Comparison of ENCODE assay signal across 8 cellular contexts in genomic region chr4:26320453-26321325, GRCh38. TPM values are rescaled to one million over a fixed set of nuclear protein-coding genes. Genes with fewer than 3 reads are reported as not detected.
A peak's percentile ranks its signal among the peaks of the same experiment; 100 is the strongest.
DNase-seq lines count a peak whose midpoint lies in the region; ATAC-seq and TF ChIP-seq lines count a peak whose summit lies in the region.

Gene RBPJ (plus strand): TSS chr4:26321014. CDS start chr4:26321029, 15 bp downstream.

- peaks cover 16% of the 10 kb centered on the region for H3K36me3 Mint-ChIP-seq in activated T-cell treated with anti-CD3 and anti-CD28 coated beads, Interleukin-2, amount 50 U/mL, for 4 hours (ENCODE audit: insufficient read depth)

- peak; percentile 21 for ATAC-seq in GM21526 (IDR thresholded peaks at IDR 0.05; ENCODE audit: low FRiP score, unreplicated experiment)
- ATAC-seq in activated T-cell treated with anti-CD3 and anti-CD28 coated beads, Interleukin-2, amount 50 U/mL, for 4 hours: peak; percentile 12 to 20

- TF ChIP-seq POLR2A in Peyer's patch (IDR thresholded peaks at IDR 0.05): peak in 1 of 2 donors; percentile 80

- H3K27me3 ChIP-seq in Peyer's patch (no peaks in the 10 kb centered on the region), esophagus (ENCODE audit: control insufficient read depth in 1 of 2, insufficient read depth in 2 of 2, low read length in 2 of 2) (no peaks in the 10 kb centered on the region), mucosa of stomach (ENCODE audit: control insufficient read depth, insufficient read depth, low read length) (no peaks in the 10 kb centered on the region)

- peak within 1 kb of the TSS; percentile 95 for H3K9ac ChIP-seq in mucosa of stomach (ENCODE audit: low read length)

- DNase-seq in COR-L47 (lab: John Stamatoyannopoulos, UW) (peak; percentile 98), Peyer's patch (peak; percentile 83 to 94 (median 93))
- DNase-seq in activated T-cell treated with anti-CD3 and anti-CD28 coated beads, Interleukin-2, amount 50 U/mL, for 4 hours: peak; percentile 78
- peak; percentile 90 for DNase-seq in stimulated activated CD8-positive, alpha-beta memory T cell treated with anti-CD3 and anti-CD28 coated beads, Interleukin-4, amount 100 ng/mL, for 48 hours

- peaks cover 38% of the 10 kb centered on the region for H3K4me1 Mint-ChIP-seq in activated T-cell treated with anti-CD3 and anti-CD28 coated beads, Interleukin-2, amount 50 U/mL, for 4 hours (ENCODE audit: low read depth)

- peaks cover 14% of the 10 kb centered on the region for H3K9me3 Mint-ChIP-seq in activated T-cell treated with anti-CD3 and anti-CD28 coated beads, Interleukin-2, amount 50 U/mL, for 4 hours

- peak within 1 kb of the TSS; percentile 83 to 93 (median 88) for H3K4me3 ChIP-seq in Peyer's patch
- peak within 1 kb of the TSS; percentile 71 to 93 for H3K4me3 ChIP-seq in esophagus (ENCODE audit: low read depth in 1 of 2, low read length in 2 of 2)
- H3K4me3 ChIP-seq in mucosa of stomach (ENCODE audit: low read length): peak within 1 kb of the TSS; percentile 99

- TF ChIP-seq CTCF in Peyer's patch (IDR thresholded peaks at IDR 0.05): peak in 1 of 6 experiments; percentile 3

- peak within 1 kb of the TSS; percentile 98 for H3K4me3 Mint-ChIP-seq in activated T-cell treated with anti-CD3 and anti-CD28 coated beads, Interleukin-2, amount 50 U/mL, for 4 hours

- H3K4me1 ChIP-seq in Peyer's patch: peaks cover 0 to 21% (median 3%) of the 10 kb centered on the region in 4 donors
- peaks cover 0 to 3% of the 10 kb centered on the region in 2 donors for H3K4me1 ChIP-seq in esophagus (ENCODE audit: control insufficient read depth in 2 of 2, insufficient read depth in 2 of 2, low read length in 1 of 2)
- peaks cover 5% of the 10 kb centered on the region for H3K4me1 ChIP-seq in mucosa of stomach (ENCODE audit: control insufficient read depth, insufficient read depth, low read length)

- 0 to 1% methylated on average over 87 to 101 of the region's 101 CpGs for WGBS in esophagus, 2 donors

- H3K27ac ChIP-seq in KOPT-K1 (ENCODE audit: low read depth, low read length, poor library complexity, severe bottlenecking) (peak within 1 kb of the TSS; percentile 80), Peyer's patch (peak within 1 kb of the TSS; percentile 90 to 98 (median 95)), esophagus (ENCODE audit: low read depth in 2 of 2, low read length in 1 of 2) (peak within 1 kb of the TSS; percentile 96 to 99)

- H3K9me3 ChIP-seq in KOPT-K1 (ENCODE audit: insufficient read depth, low read length, poor library complexity, severe bottlenecking) (peaks cover 3% of the 10 kb centered on the region), Peyer's patch (peaks cover 0 to 2% (median 0%) of the 10 kb centered on the region in 4 donors), esophagus (ENCODE audit: control insufficient read depth in 2 of 2, insufficient read depth in 1 of 2, low read depth in 1 of 2, low read length in 1 of 2) (peaks cover 0 to 3% of the 10 kb centered on the region in 2 donors), mucosa of stomach (ENCODE audit: control insufficient read depth, low read length) (no peaks in the 10 kb centered on the region)

- H3K36me3 ChIP-seq in KOPT-K1 (ENCODE audit: insufficient read depth, low read length): no peaks in the 10 kb centered on the region
- H3K36me3 ChIP-seq in Peyer's patch: no peaks in the 10 kb centered on the region
- H3K36me3 ChIP-seq in esophagus (ENCODE audit: control insufficient read depth in 2 of 2, insufficient read depth in 2 of 2, low read length in 1 of 2): no peaks in the 10 kb centered on the region
- no peaks in the 10 kb centered on the region for H3K36me3 ChIP-seq in mucosa of stomach (ENCODE audit: control insufficient read depth, insufficient read depth, low read length)

- H3K27me3 Mint-ChIP-seq in activated T-cell treated with anti-CD3 and anti-CD28 coated beads, Interleukin-2, amount 50 U/mL, for 4 hours (ENCODE audit: low read depth): no peaks in the 10 kb centered on the region

RNA-seq across cellular contexts. Expression of gene RBPJ, which starts in this region (rescaled TPM):
- total RNA-seq in Peyer's patch: 100 to 1,000 TPM in 1 of 4 donors, 10 to 100 TPM in 3; 27.6 to 105 (median 42.8) TPM
- total RNA-seq in activated T-cell treated with anti-CD3 and anti-CD28 coated beads, Interleukin-2, amount 50 U/mL, for 4 hours: 100 to 1,000 TPM; 164 to 194 (median 182) TPM
- polyA plus RNA-seq in esophagus: 10 to 100 TPM; 11.8 to 25.9 TPM

Comparison
In these comparisons a context has a peak if more than half of its experiments do, and no peak if none do; other contexts are left out.
1. Peak in every context shown above with its lines: DNase-seq, ATAC-seq, H3K4me3 ChIP-seq and H3K27ac ChIP-seq.